In the genomic region with DNA sequence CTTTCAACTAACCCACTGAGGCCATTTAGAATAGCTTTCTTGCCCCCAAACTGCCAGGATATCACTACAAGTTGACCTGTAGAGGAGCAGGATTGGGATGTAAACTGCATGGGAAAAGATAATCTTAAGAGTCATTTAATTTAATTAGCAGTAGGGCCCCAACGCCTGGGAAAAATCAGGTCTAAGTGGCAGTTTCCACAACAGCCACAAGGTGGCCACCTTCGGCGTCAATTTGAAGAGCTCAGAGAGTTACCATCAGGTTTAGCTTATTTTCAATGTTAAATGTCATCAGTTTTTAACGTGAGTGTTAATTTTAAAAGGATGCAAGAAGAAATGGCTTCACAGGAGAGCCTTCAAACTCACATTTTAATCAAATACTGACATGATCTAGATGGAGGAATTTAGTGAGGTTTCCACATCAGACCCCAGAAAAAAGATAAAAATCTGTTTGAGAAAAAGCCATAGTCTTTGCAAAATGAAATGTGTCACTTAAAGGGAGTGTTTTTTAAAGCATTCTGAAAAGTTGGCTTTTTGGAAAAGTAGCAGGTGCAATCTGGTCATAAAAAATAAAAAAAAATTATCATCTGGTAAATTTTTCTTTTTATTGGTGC, we compare ENCODE assay signal across 7 cellular contexts.
DNase-seq lines count a peak whose midpoint lies in the region; TF ChIP-seq lines count a peak whose summit lies in the region.

No MANE protein-coding gene starts in this region.

- no peaks in the 10 kb centered on the region for H3K4me1 ChIP-seq in H9 (ENCODE audit: insufficient read depth, low read length)
- H3K4me1 ChIP-seq in mesenchymal stem cell (ENCODE audit: control insufficient read depth, insufficient read depth, low read depth, low read length), result peaks cover 2% of the 10 kb centered on the region

- no peaks in the 10 kb centered on the region for H3K79me2 ChIP-seq in H9 (ENCODE audit: insufficient read depth, low read length)

- no peak overlapping the region for H2BK12ac ChIP-seq in H9 (ENCODE audit: insufficient read length, low read depth, low read length)
- H2BK12ac ChIP-seq in mesenchymal stem cell (ENCODE audit: low read length in 2 of 2), result no peak overlapping the region

- no peak overlapping the region for H2BK5ac ChIP-seq in H9 (ENCODE audit: insufficient read length, low read length)
- H2BK5ac ChIP-seq in mesenchymal stem cell (ENCODE audit: low read depth, low read length, poor library complexity, severe bottlenecking), result no peak overlapping the region

- peaks cover 0 to 8% (median 0%) of the 10 kb centered on the region in 3 experiments; a peak in 3 of 7 replicates for H3K36me3 Mint-ChIP-seq in H9 (ENCODE audit: insufficient read depth in 1 of 3, low read depth in 3 of 3)

- no peak overlapping the region for H2BK20ac ChIP-seq in H9 (ENCODE audit: low read depth, low read length, poor library complexity, severe bottlenecking)

- no peak overlapping the region for H3K4me3 ChIP-seq in mesenchymal stem cell (ENCODE audit: insufficient read depth in 1 of 2, low read depth in 1 of 2, low read length in 2 of 2)

- H3K18ac ChIP-seq in H9 (ENCODE audit: insufficient read length, low read depth, low read length), result no peak overlapping the region
- H3K18ac ChIP-seq in mesenchymal stem cell (ENCODE audit: low read depth in 1 of 2, low read length in 2 of 2), result no peak overlapping the region

- no peak overlapping the region for H3K27ac Mint-ChIP-seq in H9

- DNase-seq in H9 (no peak), NCI-H1930 (lab: John Stamatoyannopoulos, UW) (peak; percentile 53 to 67), dedifferentiated amniotic fluid mesenchymal stem cell (ENCODE audit: extremely low spot score) (peak; percentile 32), mesenchymal stem cell (peak; percentile 53)
- DNase-seq in activated CD4-positive, alpha-beta T cell treated with anti-CD3 and anti-CD28 coated beads for 48 hours, result peak; percentile 68
- peak in 5 of 6 experiments; percentile 8 to 55 (median 23) for DNase-seq in stimulated activated naive CD4-positive, alpha-beta T cell (lab: John Stamatoyannopoulos, UW)

- no peaks in the 10 kb centered on the region for H3K23me2 ChIP-seq in H9 (ENCODE audit: insufficient read length, low read depth, low read length, poor library complexity, severe bottlenecking)

- no peaks in the 10 kb centered on the region; the same call in 1 of the 2 replicates for H3K27me3 ChIP-seq in H9 (ENCODE audit: insufficient read depth, low read length)
- H3K27me3 ChIP-seq in mesenchymal stem cell (ENCODE audit: control insufficient read depth in 1 of 2, insufficient read depth in 1 of 2, low read length in 2 of 2), result no peaks in the 10 kb centered on the region

- H3K4me3 Mint-ChIP-seq in H9, result no peak overlapping the region

- H2BK120ac ChIP-seq in H9 (ENCODE audit: low read depth, low read length, poor library complexity, severe bottlenecking), result no peak overlapping the region
- no peak overlapping the region for H2BK120ac ChIP-seq in mesenchymal stem cell (ENCODE audit: low read depth, low read length)

- H3K27ac ChIP-seq in H9 (ENCODE audit: insufficient read length, low read depth, low read length) (no peak overlapping the region), mesenchymal stem cell (ENCODE audit: low read length, poor library complexity, severe bottlenecking) (no peak overlapping the region)

- H3K14ac ChIP-seq in H9 (ENCODE audit: insufficient read depth, low read length) (no peak overlapping the region), mesenchymal stem cell (ENCODE audit: low read length in 2 of 2) (no peak overlapping the region)

- no peak overlapping the region for H3K4me2 ChIP-seq in H9 (ENCODE audit: insufficient read depth, insufficient read length, low read length)
- H3K4me2 ChIP-seq in mesenchymal stem cell (ENCODE audit: low read length, poor library complexity, severe bottlenecking), result no peak overlapping the region

- peaks cover 0 to 3% of the 10 kb centered on the region in 2 experiments; a peak in 1 of 4 replicates for H3K4me1 Mint-ChIP-seq in H9

- no peaks in the 10 kb centered on the region for H3K36me3 ChIP-seq in mesenchymal stem cell (ENCODE audit: control insufficient read depth in 1 of 2, insufficient read depth in 2 of 2, low read depth in 1 of 2, low read length in 2 of 2)

- WGBS in H9 (ENCODE audit: extremely low coverage, insufficient read length, low lambda C conversion rate), result no CpG with 5 or more reads among the region's 4 CpGs
- WGBS in mesenchymal stem cell, result 0% methylated on average over 3 of the region's 4 CpGs

- H4K8ac ChIP-seq in H9 (replicated peaks; ENCODE audit: insufficient read length, low read depth, low read length) (no peak overlapping the region), mesenchymal stem cell (ENCODE audit: low read length) (no peak overlapping the region)

- H4K91ac ChIP-seq in H9 (ENCODE audit: insufficient read length, low read depth, low read length) (no peak overlapping the region), mesenchymal stem cell (ENCODE audit: low read length) (no peak overlapping the region)

- no peak overlapping the region for H3K56ac ChIP-seq in H9 (ENCODE audit: insufficient read length, low read depth, low read length)

- H3K9ac ChIP-seq in H9 (ENCODE audit: extremely low read depth, insufficient read length, low read length) (no peak overlapping the region), mesenchymal stem cell (ENCODE audit: low read length) (no peak overlapping the region)

- H3K9me3 ChIP-seq in H9 (ENCODE audit: control insufficient read depth, low read depth, low read length), result no peaks in the 10 kb centered on the region
- no peaks in the 10 kb centered on the region for H3K9me3 ChIP-seq in mesenchymal stem cell (ENCODE audit: control insufficient read depth, low read length)

- peaks cover 3% of the 10 kb centered on the region for H3K27me3 Mint-ChIP-seq in H9 (ENCODE audit: low read depth)

- H3K4ac ChIP-seq in H9 (ENCODE audit: low read depth, low read length) (no peak overlapping the region), mesenchymal stem cell (ENCODE audit: low read depth in 1 of 2, low read length in 2 of 2) (no peak overlapping the region)

- no peak overlapping the region for H2BK15ac ChIP-seq in H9 (ENCODE audit: low read depth, low read length)
- no peak overlapping the region for H2BK15ac ChIP-seq in mesenchymal stem cell (ENCODE audit: low read depth, poor library complexity, severe bottlenecking)

- no peak overlapping the region for H2AK5ac ChIP-seq in H9 (ENCODE audit: insufficient read length, low read length)
- no peak overlapping the region for H2AK5ac ChIP-seq in mesenchymal stem cell (ENCODE audit: low read length, severe bottlenecking)

- TF ChIP-seq CTCF in GM12801 (IDR thresholded peaks at IDR 0.05; ENCODE audit: extremely low read depth, insufficient read length) (peak; percentile 21), H9 (conservative IDR thresholded peaks at IDR 0.05) (peak; percentile 93)

- H2AFZ ChIP-seq in H9 (ENCODE audit: low read length), result no peak overlapping the region
- H2AFZ ChIP-seq in mesenchymal stem cell (ENCODE audit: low read depth, low read length), result no peak overlapping the region

- H4K5ac ChIP-seq in H9 (ENCODE audit: insufficient read length, low read depth, low read length), result no peak overlapping the region

- no peak overlapping the region for H3T11ph ChIP-seq in H9 (ENCODE audit: low read length)

- no peaks in the 10 kb centered on the region for H3K79me1 ChIP-seq in H9 (ENCODE audit: insufficient read depth, low read depth, low read length, poor library complexity, severe bottlenecking)
- H3K79me1 ChIP-seq in mesenchymal stem cell (replicated peaks; ENCODE audit: low read length, poor library complexity, severe bottlenecking), result no peaks in the 10 kb centered on the region

- peaks cover 0 to 5% of the 10 kb centered on the region in 2 experiments; a peak in 2 of 5 replicates for H3K9me3 Mint-ChIP-seq in H9

- H4K20me1 ChIP-seq in H9 (ENCODE audit: control insufficient read depth, insufficient read depth, insufficient read length), result no peaks in the 10 kb centered on the region

- H3K23ac ChIP-seq in H9 (ENCODE audit: insufficient read length, low read depth, low read length) (no peak overlapping the region), mesenchymal stem cell (ENCODE audit: low read length in 2 of 2) (no peak overlapping the region)
